1 cellular context compared by ENCODE assay signal in genomic region chr1:167553136-167554027, GRCh38.
TF ChIP-seq lines count a peak whose summit lies in the region.

Gene CREG1 (minus strand): TSS chr1:167553762.

TF ChIP-seq in GM12878, 131 proteins besides CTCF, POLR2A, EP300 and RAD21 (continued from another document and continues in another):
- TF ChIP-seq, protein P1, sequence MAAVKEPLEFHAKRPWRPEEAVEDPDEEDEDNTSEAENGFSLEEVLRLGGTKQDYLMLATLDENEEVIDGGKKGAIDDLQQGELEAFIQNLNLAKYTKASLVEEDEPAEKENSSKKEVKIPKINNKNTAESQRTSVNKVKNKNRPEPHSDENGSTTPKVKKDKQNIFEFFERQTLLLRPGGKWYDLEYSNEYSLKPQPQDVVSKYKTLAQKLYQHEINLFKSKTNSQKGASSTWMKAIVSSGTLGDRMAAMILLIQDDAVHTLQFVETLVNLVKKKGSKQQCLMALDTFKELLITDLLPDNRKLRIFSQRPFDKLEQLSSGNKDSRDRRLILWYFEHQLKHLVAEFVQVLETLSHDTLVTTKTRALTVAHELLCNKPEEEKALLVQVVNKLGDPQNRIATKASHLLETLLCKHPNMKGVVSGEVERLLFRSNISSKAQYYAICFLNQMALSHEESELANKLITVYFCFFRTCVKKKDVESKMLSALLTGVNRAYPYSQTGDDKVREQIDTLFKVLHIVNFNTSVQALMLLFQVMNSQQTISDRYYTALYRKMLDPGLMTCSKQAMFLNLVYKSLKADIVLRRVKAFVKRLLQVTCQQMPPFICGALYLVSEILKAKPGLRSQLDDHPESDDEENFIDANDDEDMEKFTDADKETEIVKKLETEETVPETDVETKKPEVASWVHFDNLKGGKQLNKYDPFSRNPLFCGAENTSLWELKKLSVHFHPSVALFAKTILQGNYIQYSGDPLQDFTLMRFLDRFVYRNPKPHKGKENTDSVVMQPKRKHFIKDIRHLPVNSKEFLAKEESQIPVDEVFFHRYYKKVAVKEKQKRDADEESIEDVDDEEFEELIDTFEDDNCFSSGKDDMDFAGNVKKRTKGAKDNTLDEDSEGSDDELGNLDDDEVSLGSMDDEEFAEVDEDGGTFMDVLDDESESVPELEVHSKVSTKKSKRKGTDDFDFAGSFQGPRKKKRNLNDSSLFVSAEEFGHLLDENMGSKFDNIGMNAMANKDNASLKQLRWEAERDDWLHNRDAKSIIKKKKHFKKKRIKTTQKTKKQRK (IDR thresholded peaks at IDR 0.05; ENCODE audit: low read depth, low read length): no peak
- TF ChIP-seq MYC (IDR thresholded peaks at IDR 0.05; ENCODE audit: insufficient read depth, insufficient read length, insufficient replicate concordance, low read length, severe bottlenecking) (peak; percentile 62), KAT2A (conservative IDR thresholded peaks at IDR 0.05; ENCODE audit: control insufficient read depth, low read depth, low read length) (no peak), RB1 (IDR thresholded peaks at IDR 0.05; ENCODE audit: borderline replicate concordance) (peak; percentile 88), CHD1 (IDR thresholded peaks at IDR 0.05; ENCODE audit: low read depth, low read length) (no peak), BMI1 (IDR thresholded peaks at IDR 0.05; ENCODE audit: borderline replicate concordance) (no peak), SMAD1 (IDR thresholded peaks at IDR 0.05; ENCODE audit: low read depth, partially characterized antibody) (no peak), ASH2L (IDR thresholded peaks at IDR 0.05; ENCODE audit: borderline replicate concordance, low read depth) (peak; percentile 56; the same call in 1 of the 2 replicates), PML (IDR thresholded peaks at IDR 0.05; ENCODE audit: low read length) (no peak), RFX5 (IDR thresholded peaks at IDR 0.05; ENCODE audit: low read depth, low read length) (no peak), CREB1 (IDR thresholded peaks at IDR 0.05; ENCODE audit: low read depth) (no peak), NKRF (conservative IDR thresholded peaks at IDR 0.05) (peak; percentile 81), PAX5 (IDR thresholded peaks at IDR 0.05; ENCODE audit: borderline replicate concordance, low read depth, low read length) (no peak), MEF2A (IDR thresholded peaks at IDR 0.05; ENCODE audit: insufficient read depth, low read depth, low read length) (no peak), MTA2 (IDR thresholded peaks at IDR 0.05; ENCODE audit: low read depth) (no peak), SKIL (IDR thresholded peaks at IDR 0.05; ENCODE audit: low read depth, poor library complexity, severe bottlenecking) (no peak), E2F8 (IDR thresholded peaks at IDR 0.05; ENCODE audit: low read depth, partially characterized antibody) (no peak), GABPA (IDR thresholded peaks at IDR 0.05; ENCODE audit: low read depth) (no peak), ZNF622 (IDR thresholded peaks at IDR 0.05) (no peak), ZBTB4 (CRISPR knock-in tag; IDR thresholded peaks at IDR 0.05) (no peak), FOXM1 (IDR thresholded peaks at IDR 0.05; ENCODE audit: low read depth, low read length) (no peak), MXI1 (IDR thresholded peaks at IDR 0.05; ENCODE audit: low read depth, low read length) (peak; percentile 54; the same call in 1 of the 2 replicates), WRNIP1 (IDR thresholded peaks at IDR 0.05; ENCODE audit: borderline replicate concordance, low read depth, low read length) (no peak), BHLHE40 (IDR thresholded peaks at IDR 0.05; ENCODE audit: borderline replicate concordance in 1 of 2, low read depth in 2 of 2, low read length in 1 of 2) (peak in 1 of 2 experiments; percentile 73; a peak in 2 of 4 replicates), MTA3 (IDR thresholded peaks at IDR 0.05; ENCODE audit: borderline replicate concordance, low read length) (no peak), ZNF207 (IDR thresholded peaks at IDR 0.05; ENCODE audit: borderline replicate concordance) (peak; percentile 89), CREM (IDR thresholded peaks at IDR 0.05; ENCODE audit: low read depth) (peak; percentile 26; the same call in 1 of the 2 replicates), CUX1 (IDR thresholded peaks at IDR 0.05; ENCODE audit: insufficient replicate concordance, low read depth, low read length) (no peak), EZH2 (IDR thresholded peaks at IDR 0.05; ENCODE audit: borderline replicate concordance, control insufficient read depth, low read depth, low read length) (no peak), SP1 (IDR thresholded peaks at IDR 0.05; ENCODE audit: low read depth, low read length) (peak; percentile 28), TARDBP (IDR thresholded peaks at IDR 0.05; ENCODE audit: borderline replicate concordance) (no peak), CHD2 (IDR thresholded peaks at IDR 0.05; ENCODE audit: borderline replicate concordance, low read depth, low read length) (no peak), EED (IDR thresholded peaks at IDR 0.05; ENCODE audit: low read depth) (no peak), YY1 (IDR thresholded peaks at IDR 0.05; ENCODE audit: low read depth, low read length) (peak; percentile 77), ZSCAN29 (IDR thresholded peaks at IDR 0.05) (no peak), PAX8 (IDR thresholded peaks at IDR 0.05) (no peak), NR2C2 (IDR thresholded peaks at IDR 0.05; ENCODE audit: borderline replicate concordance, control insufficient read depth, insufficient read length, low read depth) (no peak), KLF5 (IDR thresholded peaks at IDR 0.05; ENCODE audit: partially characterized antibody) (peak; percentile 44), HDAC2 (IDR thresholded peaks at IDR 0.05) (no peak)
- TF ChIP-seq, protein P2, sequence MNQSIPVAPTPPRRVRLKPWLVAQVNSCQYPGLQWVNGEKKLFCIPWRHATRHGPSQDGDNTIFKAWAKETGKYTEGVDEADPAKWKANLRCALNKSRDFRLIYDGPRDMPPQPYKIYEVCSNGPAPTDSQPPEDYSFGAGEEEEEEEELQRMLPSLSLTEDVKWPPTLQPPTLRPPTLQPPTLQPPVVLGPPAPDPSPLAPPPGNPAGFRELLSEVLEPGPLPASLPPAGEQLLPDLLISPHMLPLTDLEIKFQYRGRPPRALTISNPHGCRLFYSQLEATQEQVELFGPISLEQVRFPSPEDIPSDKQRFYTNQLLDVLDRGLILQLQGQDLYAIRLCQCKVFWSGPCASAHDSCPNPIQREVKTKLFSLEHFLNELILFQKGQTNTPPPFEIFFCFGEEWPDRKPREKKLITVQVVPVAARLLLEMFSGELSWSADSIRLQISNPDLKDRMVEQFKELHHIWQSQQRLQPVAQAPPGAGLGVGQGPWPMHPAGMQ (IDR thresholded peaks at IDR 0.05; ENCODE audit: borderline replicate concordance): no peak
